ENCODE assay signal across 8 cellular contexts in genomic region chr12:121894633-121895032, GRCh38. TPM values are rescaled to one million over a fixed set of nuclear protein-coding genes. Genes with fewer than 3 reads are reported as not detected.
DNase-seq lines count a peak whose midpoint lies in the region; ATAC-seq and TF ChIP-seq lines count a peak whose summit lies in the region.

No MANE protein-coding gene starts in this region.

- TF ChIP-seq POLR2A in vagina (IDR thresholded peaks at IDR 0.05), result no peak

- POLR2A ChIA-PET in SK-N-SH (lab: Yijun Ruan, JAX), result no interaction called here

- no peak for TF ChIP-seq EP300 in SK-N-SH (IDR thresholded peaks at IDR 0.05; ENCODE audit: borderline replicate concordance in 1 of 2, low read depth in 1 of 2, low read length in 1 of 2)

- no peak overlapping the region for H3K4me3 ChIP-seq in right atrium auricular region
- no peak overlapping the region for H3K4me3 ChIP-seq in SK-N-SH (ENCODE audit: low read depth in 2 of 2, low read length in 1 of 2)
- no peak overlapping the region for H3K4me3 ChIP-seq in vagina
- H3K4me3 ChIP-seq in upper lobe of right lung, result no peak overlapping the region

- 0 out of 2 replicates have a peak overlapping the region, but pooled peaks have one; percentile 63 for H3K4me2 ChIP-seq in SK-N-SH

- TF ChIP-seq CTCF in right atrium auricular region (IDR thresholded peaks at IDR 0.05) (peak in 1 of 2 donors; percentile 24), SK-N-SH (IDR thresholded peaks at IDR 0.05) (peak; percentile 38; the same call in 1 of the 2 replicates), vagina (IDR thresholded peaks at IDR 0.05) (no peak), upper lobe of right lung (IDR thresholded peaks at IDR 0.05) (no peak)

- intact Hi-C loops in Right ventricle myocardium superior (cut with DNase I) (no loop called here), vagina (cut with DNase I) (loop anchor here (5.0 kb wide), 1 partner anchor 187 kb away; no protein-coding TSS in a partner anchor), upper lobe of right lung (cut with DNase I) (no loop called here)

- CTCF ChIA-PET in SK-N-SH (lab: Yijun Ruan, JAX), result interaction anchor here (1.6 to 10.2 kb wide), 3 partner anchors 84 to 100 kb away, joined by 12 to 186 read pairs (median 65); partner anchors contain the start of gene RHOF

- no peaks in the 10 kb centered on the region for H3K9me3 ChIP-seq in right atrium auricular region
- H3K9me3 ChIP-seq in SK-N-SH, result no peaks in the 10 kb centered on the region
- H3K9me3 ChIP-seq in vagina, result no peaks in the 10 kb centered on the region
- H3K9me3 ChIP-seq in upper lobe of right lung, result no peaks in the 10 kb centered on the region

- peaks cover 19% of the 10 kb centered on the region for H3F3A ChIP-seq in SK-N-SH (replicated peaks; ENCODE audit: insufficient read depth)

- H3K79me2 ChIP-seq in SK-N-SH (ENCODE audit: insufficient read depth), result peaks cover 90% of the 10 kb centered on the region

- H2AFZ ChIP-seq in SK-N-SH (ENCODE audit: low read depth), result no peak overlapping the region

- H3K36me3 ChIP-seq in right atrium auricular region (peaks cover 36% of the 10 kb centered on the region), SK-N-SH (replicated peaks in 1 of 2; ENCODE audit: control insufficient read depth in 1 of 2, insufficient read depth in 2 of 2, low read length in 1 of 2) (peaks cover 11 to 46% of the 10 kb centered on the region in 2 experiments), vagina (peaks cover 0 to 41% of the 10 kb centered on the region in 2 donors), upper lobe of right lung (peaks cover 54% of the 10 kb centered on the region)

- WGBS in SK-N-SH (ENCODE audit: low lambda C conversion rate), result 79% methylated on average over 7 of the region's 7 CpGs

- no peaks in the 10 kb centered on the region for H3K9me2 ChIP-seq in SK-N-SH

- peaks cover 17% of the 10 kb centered on the region for H4K20me1 ChIP-seq in SK-N-SH (ENCODE audit: insufficient read depth)

- peaks cover 0 to 18% of the 10 kb centered on the region in 2 donors for H3K4me1 ChIP-seq in right atrium auricular region
- H3K4me1 ChIP-seq in SK-N-SH (ENCODE audit: control insufficient read depth in 1 of 2, insufficient read depth in 2 of 2, low read depth in 1 of 2, low read length in 1 of 2), result peaks cover 4 to 18% of the 10 kb centered on the region in 2 experiments; a peak in 2 of 4 replicates
- peaks cover 33% of the 10 kb centered on the region for H3K4me1 ChIP-seq in vagina
- H3K4me1 ChIP-seq in upper lobe of right lung, result peaks cover 11% of the 10 kb centered on the region

- H3K27me3 ChIP-seq in right atrium auricular region, result no peaks in the 10 kb centered on the region
- H3K27me3 ChIP-seq in SK-N-SH (ENCODE audit: insufficient read depth), result no peaks in the 10 kb centered on the region
- no peaks in the 10 kb centered on the region for H3K27me3 ChIP-seq in vagina
- H3K27me3 ChIP-seq in upper lobe of right lung, result no peaks in the 10 kb centered on the region

- TF ChIP-seq RAD21 in SK-N-SH (IDR thresholded peaks at IDR 0.05; ENCODE audit: low read length), result peak; percentile 40

- H3K9ac ChIP-seq in SK-N-SH, result no peak overlapping the region

- DNase-seq in Right ventricle myocardium superior (no peak), right atrium auricular region (ENCODE audit: low spot score) (no peak), SK-N-SH (peak; percentile 49), glomerular visceral epithelial cell (ENCODE audit: extremely low spot score) (peak; percentile 37), vagina (ENCODE audit: extremely low spot score in 2 of 2) (no peak), upper lobe of right lung (no peak)
- DNase-seq in activated CD4-positive, alpha-beta T cell treated with anti-CD3 and anti-CD28 coated beads for 1 hour, result no peak

- peak; percentile 50 for ATAC-seq in Right ventricle myocardium superior (ENCODE audit: poor library complexity)
- ATAC-seq in upper lobe of right lung, result no peak
- ATAC-seq in GM21737 (IDR thresholded peaks at IDR 0.05; ENCODE audit: unreplicated experiment), result no peak

- H3K27ac ChIP-seq in right atrium auricular region (no peak overlapping the region), SK-N-SH (ENCODE audit: low read depth in 2 of 2, low read length in 1 of 2) (peak overlapping the region in 1 of 2 experiments; percentile 64; a peak in 2 of 4 replicates), vagina (peak overlapping the region; percentile 62), upper lobe of right lung (no peak overlapping the region)

TF ChIP-seq in SK-N-SH, 30 proteins besides CTCF, POLR2A, EP300 and RAD21:
- TF ChIP-seq SMC3 (IDR thresholded peaks at IDR 0.05; ENCODE audit: low read depth, low read length), result 0 out of 2 replicates have a peak, but pooled peaks have one; percentile 10
- TF ChIP-seq TAF1 (IDR thresholded peaks at IDR 0.05; ENCODE audit: borderline replicate concordance, low read depth, low read length), result no peak
- no peak for TF ChIP-seq FOXM1 (IDR thresholded peaks at IDR 0.05; ENCODE audit: low read depth)

RNA-seq across cellular contexts. Expression of gene PSMD9, which starts 6.0 kb away (rescaled TPM):
- total RNA-seq in Right ventricle myocardium superior (34.9 TPM), right atrium auricular region (10 to 100 TPM; 33.2 to 59.2 TPM), vagina (46.2 TPM), upper lobe of right lung (43.4 TPM)
- 227 and 234 TPM in 2 replicates for polyA plus RNA-seq in SK-N-SH (2012; rRNA removed)
- polyA plus RNA-seq in SK-N-SH (2012; cell fraction: cytosol; rRNA removed), result 116 and 197 TPM in 2 replicates
- polyA plus RNA-seq in SK-N-SH (2012; cell fraction: nucleus; rRNA removed), result 101 and 104 TPM in 2 replicates

RNA-seq across cellular contexts. Expression of gene CFAP251, which starts 23.8 kb away (rescaled TPM):
- total RNA-seq in Right ventricle myocardium superior (0.65 TPM), right atrium auricular region (1 to 10 TPM; 1.0 to 2.2 TPM), vagina (8.8 TPM), upper lobe of right lung (2.5 TPM)
- polyA plus RNA-seq in SK-N-SH (2012; rRNA removed), result 5.7 and 8.0 TPM in 2 replicates
- 5.4 and 6.0 TPM in 2 replicates for polyA plus RNA-seq in SK-N-SH (2012; cell fraction: cytosol; rRNA removed)
- polyA plus RNA-seq in SK-N-SH (2012; cell fraction: nucleus; rRNA removed), result 10.7 and 15.5 TPM in 2 replicates

RNA-seq across cellular contexts. Expression of gene HPD, which starts 36.0 kb away (rescaled TPM):
- total RNA-seq in Right ventricle myocardium superior (2.7 TPM), right atrium auricular region (1 to 10 TPM in 1 of 2 donors, under 1 TPM in 1; 0.39 to 1.3 TPM), vagina (not detected), upper lobe of right lung (1.8 TPM)
- polyA plus RNA-seq in SK-N-SH (2012; rRNA removed), result 1.8 and 1.9 TPM in 2 replicates
- 2.0 TPM in 2 replicates for polyA plus RNA-seq in SK-N-SH (2012; cell fraction: cytosol; rRNA removed)
- 2.2 and 2.8 TPM in 2 replicates for polyA plus RNA-seq in SK-N-SH (2012; cell fraction: nucleus; rRNA removed)

Comparison
In these comparisons a context has a peak if more than half of its experiments do, and no peak if none do; other contexts are left out.
1. DNase-seq: peak in SK-N-SH (single experiment) and glomerular visceral epithelial cell (single experiment); none in Right ventricle myocardium superior (single experiment), right atrium auricular region (single experiment), vagina (0 of 2), upper lobe of right lung (single experiment) and activated CD4-positive, alpha-beta T cell treated with anti-CD3 and anti-CD28 coated beads for 1 hour (single experiment).